ENCODE assay signal across 8 cellular contexts in the genomic region with DNA sequence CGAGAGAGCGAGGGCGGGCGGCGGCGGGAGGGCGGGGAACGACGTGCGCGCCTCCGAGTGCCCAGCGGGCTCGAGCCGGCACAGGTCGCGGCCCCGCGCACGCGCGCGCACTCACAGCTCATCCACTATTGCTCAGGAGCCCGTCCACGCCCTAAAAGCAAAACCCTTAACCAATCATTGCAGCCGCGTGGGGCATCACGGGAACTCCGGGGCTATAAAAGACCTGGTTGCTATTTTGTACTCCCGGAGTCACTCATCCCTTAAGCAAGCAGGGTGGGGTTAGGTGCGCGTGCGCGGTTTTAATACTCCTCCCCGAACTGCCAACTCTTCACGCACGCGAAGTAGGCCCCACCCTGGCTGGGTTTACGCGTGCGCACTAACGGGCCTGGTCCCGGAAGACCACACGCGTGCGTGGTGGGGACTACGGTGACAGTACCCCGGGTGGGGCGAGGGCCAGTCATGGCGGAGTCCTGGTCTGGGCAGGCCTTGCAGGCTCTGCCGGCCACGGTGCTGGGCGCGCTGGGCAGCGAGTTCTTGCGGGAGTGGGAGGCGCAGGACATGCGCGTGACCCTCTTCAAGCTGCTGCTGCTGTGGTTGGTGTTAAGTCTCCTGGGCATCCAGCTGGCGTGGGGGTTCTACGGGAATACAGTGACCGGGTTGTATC. TPM values are rescaled to one million over a fixed set of nuclear protein-coding genes. Genes with fewer than 3 reads are reported as not detected.
A peak's percentile ranks its signal among the peaks of the same experiment; 100 is the strongest.
DNase-seq lines count a peak whose midpoint lies in the region; ATAC-seq and TF ChIP-seq lines count a peak whose summit lies in the region.

Gene RHOA (minus strand): TSS at position 9 of the 664 bp plus-strand sequence. CDS start 36,387 bp downstream, outside the sequence.
A gene with protein sequence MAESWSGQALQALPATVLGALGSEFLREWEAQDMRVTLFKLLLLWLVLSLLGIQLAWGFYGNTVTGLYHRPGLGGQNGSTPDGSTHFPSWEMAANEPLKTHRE (plus strand): TSS at position 456 of the 664 bp plus-strand sequence. CDS start 4 bp downstream, at position 460.

- peak; percentile 76 to 91 (median 89) for TF ChIP-seq POLR2A in spleen (IDR thresholded peaks at IDR 0.05)

- intact Hi-C loops in spleen (cut with DNase I; ENCODE audit: low total_unique reads): loop anchor here (5.0 kb wide), 1 partner anchor 70 kb away; the partner anchor contains the start of gene USP4

- H3K4me3 ChIP-seq in spleen: peak within 1 kb of the TSS; percentile 61 to 92 (median 78)

- TF ChIP-seq CTCF in spleen (IDR thresholded peaks at IDR 0.05 in 8 of 11, conservative IDR thresholded peaks at IDR 0.05 in 3 of 11): peak in 2 of 11 experiments; percentile 9 to 35

- peak within 1 kb of the TSS; percentile 93 to 100 (median 98) for H3K27ac ChIP-seq in spleen

- H3K4me1 ChIP-seq in spleen: peaks cover 63 to 87% (median 82%) of the 10 kb centered on the region in 6 donors

- peak; percentile 86 for ATAC-seq in GM19023 (IDR thresholded peaks at IDR 0.05; ENCODE audit: unreplicated experiment)
- peak; percentile 86 for ATAC-seq in HG03280 (IDR thresholded peaks at IDR 0.05; ENCODE audit: unreplicated experiment)

- H3K36me3 ChIP-seq in spleen: peaks cover 0 to 35% (median 9%) of the 10 kb centered on the region in 6 donors

- WGBS in spleen, 5 donors: 0 to 2% (median 1%) methylated on average over 20 to 62 of the region's 62 CpGs

- no peaks in the 10 kb centered on the region for H3K27me3 ChIP-seq in spleen (replicated peaks in 1 of 7)

- DNase-seq in AG08396 (ENCODE audit: low spot score): peak; percentile 100
- DNase-seq in NCI-H345 treated with DMSO at 0.1 percent for 48 hours (lab: John Stamatoyannopoulos, UW; ENCODE audit: unreplicated experiment): peak; percentile 97
- peak; percentile 97 to 100 (median 100) for DNase-seq in activated CD4-positive, CD25-positive, alpha-beta regulatory T cell (lab: John Stamatoyannopoulos, UW)
- peak; percentile 100 for DNase-seq in central memory CD4-positive, alpha-beta T cell
- DNase-seq in inferior parietal cortex (ENCODE audit: extremely low spot score): peak; percentile 100
- peak; percentile 100 for DNase-seq in spleen

- H3K9me3 ChIP-seq in spleen: no peaks in the 10 kb centered on the region

RNA-seq across cellular contexts. Expression of gene RHOA, which starts in this region (rescaled TPM):
- 100 to 1,000 TPM; 452 to 693 (median 522) TPM for total RNA-seq in spleen
- 100 to 1,000 TPM; 226 to 346 (median 297) TPM for polyA plus RNA-seq in spleen

RNA-seq across cellular contexts. Expression of the second gene that starts in this region (rescaled TPM):
- total RNA-seq in spleen: 10 to 100 TPM; 22.1 to 39.4 (median 28.6) TPM
- polyA plus RNA-seq in spleen: 10 to 100 TPM; 18.2 to 27.4 (median 25.4) TPM

Comparison
In these comparisons a context has a peak if more than half of its experiments do, and no peak if none do; other contexts are left out.
1. Peak in every context shown above with its lines: DNase-seq, ATAC-seq, H3K4me3 ChIP-seq and H3K27ac ChIP-seq.